8 cellular contexts compared by ENCODE assay signal in genomic region chr1:43582162-43582566, GRCh38. TPM values are rescaled to one million over a fixed set of nuclear protein-coding genes. Genes with fewer than 3 reads are reported as not detected.
A peak's percentile ranks its signal among the peaks of the same experiment; 100 is the strongest.
DNase-seq lines count a peak whose midpoint lies in the region; ATAC-seq and TF ChIP-seq lines count a peak whose summit lies in the region.

No MANE protein-coding gene starts in this region.

- DNase-seq in NCI-H2227 (lab: John Stamatoyannopoulos, UW; ENCODE audit: unreplicated experiment) = peak; percentile 24
- DNase-seq in NCI-H2227 treated with DMSO at 0.1 percent for 48 hours (lab: John Stamatoyannopoulos, UW) = no peak
- peak; percentile 39 for DNase-seq in brain pericyte (ENCODE audit: low read depth, low spot score)
- DNase-seq in myocyte (ENCODE audit: low read depth) = peak; percentile 95
- peak in 1 of 2 donors; percentile 91 for DNase-seq in vagina (ENCODE audit: extremely low spot score in 2 of 2)
- DNase-seq in OCI-LY7 (ENCODE audit: low spot score) = no peak

- H3K27ac ChIP-seq in vagina (peak overlapping the region; percentile 56), OCI-LY7 (ENCODE audit: low read depth, low read length, poor library complexity, severe bottlenecking) (no peak overlapping the region)

- no peaks in the 10 kb centered on the region for H3K27me3 ChIP-seq in vagina

- no peaks in the 10 kb centered on the region for H3K9me2 ChIP-seq in OCI-LY7 (ENCODE audit: insufficient read depth, low read length)

- no peak overlapping the region for H2AFZ ChIP-seq in OCI-LY7 (ENCODE audit: low read length)

- H3K36me3 ChIP-seq in vagina (peaks cover 0 to 7% of the 10 kb centered on the region in 2 donors), OCI-LY7 (ENCODE audit: insufficient read depth, low read length) (no peaks in the 10 kb centered on the region)

- no peak overlapping the region for H3K4me2 ChIP-seq in OCI-LY7 (ENCODE audit: low read length)

- no TSS peak for BruUV-seq in OCI-LY7 (replicated peaks; lab: Mats Ljungman, UMichigan)

- H3K4me3 ChIP-seq in vagina (no peak overlapping the region), OCI-LY7 (ENCODE audit: low read depth, low read length, poor library complexity, severe bottlenecking) (no peak overlapping the region)

- H3K9me3 ChIP-seq in vagina (no peaks in the 10 kb centered on the region), OCI-LY7 (ENCODE audit: low read length) (no peaks in the 10 kb centered on the region)

- ATAC-seq in HG03520 (IDR thresholded peaks at IDR 0.05; ENCODE audit: unreplicated experiment) = peak; percentile 79

- no peaks in the 10 kb centered on the region for H4K20me1 ChIP-seq in OCI-LY7 (ENCODE audit: insufficient read depth, low read length)

- TF ChIP-seq POLR2A in vagina (IDR thresholded peaks at IDR 0.05) = no peak

- intact Hi-C loops in vagina (cut with DNase I) (no loop called here), OCI-LY7 (cut with micrococcal nuclease; ENCODE audit: unreplicated experiment) (no loop called here)

- CTCF ChIA-PET in OCI-LY7 (lab: Charles Lee; ENCODE audit: unreplicated experiment) = no interaction called here

- no peak for TF ChIP-seq CTCF in vagina (IDR thresholded peaks at IDR 0.05)
- no peak for TF ChIP-seq CTCF in OCI-LY7 (conservative IDR thresholded peaks at IDR 0.05; ENCODE audit: low read length)

- POLR2A ChIA-PET in OCI-LY7 (lab: Charles Lee) = no interaction called here

- H3K4me1 ChIP-seq in vagina (peaks cover 45% of the 10 kb centered on the region), OCI-LY7 (ENCODE audit: insufficient read depth, low read length, poor library complexity, severe bottlenecking) (no peaks in the 10 kb centered on the region)

- no peaks in the 10 kb centered on the region for H3K79me2 ChIP-seq in OCI-LY7 (ENCODE audit: insufficient read depth, low read depth, low read length)

TF ChIP-seq in PFSK-1, 5 proteins besides CTCF, POLR2A, EP300 and RAD21:
- TF ChIP-seq POLR2AphosphoS5 (IDR thresholded peaks at IDR 0.05; ENCODE audit: low read depth, low read length) = 0 out of 2 replicates have a peak, but pooled peaks have one; percentile 27
- no peak for TF ChIP-seq TAF1 (IDR thresholded peaks at IDR 0.05; ENCODE audit: borderline replicate concordance, insufficient read depth, low read length)
- TF ChIP-seq FOXP2 (optimal IDR thresholded peaks at IDR 0.05; ENCODE audit: borderline replicate concordance, extremely low read depth, extremely low read length, insufficient read depth) = no peak
- no peak for TF ChIP-seq REST (IDR thresholded peaks at IDR 0.05; ENCODE audit: insufficient read depth in 1 of 2, low read depth in 2 of 2, low read length in 2 of 2)
- no peak for TF ChIP-seq SIN3A (IDR thresholded peaks at IDR 0.05; ENCODE audit: borderline replicate concordance, insufficient read depth, low read length)

RNA-seq across cellular contexts. Expression of gene PTPRF, which starts 51.5 kb away (rescaled TPM):
- 81.5 TPM for polyA plus RNA-seq in PFSK-1 (2012; ENCODE audit: insufficient read length, low read depth)
- 7.8 and 9.9 TPM in 2 replicates for total RNA-seq in myocyte
- polyA plus RNA-seq in myocyte (2012) = 91.9 TPM
- total RNA-seq in vagina = 139 TPM
- total RNA-seq in OCI-LY7 (2014; rRNA removed; shearing (Covaris generic)) = 0.06 TPM in 1 of 2 replicates, not detected in the other
- total RNA-seq in OCI-LY7 (2022) = 0.48 and 0.57 TPM in 2 replicates

Comparison
In these comparisons a context has a peak if more than half of its experiments do, and no peak if none do; other contexts are left out.
1. DNase-seq: peak in NCI-H2227 (single experiment), brain pericyte (single experiment) and myocyte (single experiment); none in NCI-H2227 treated with DMSO at 0.1 percent for 48 hours (single experiment) and OCI-LY7 (single experiment).
2. RNA of gene PTPRF, which starts 51.5 kb away (total RNA-seq): 139 TPM in vagina (single experiment); 7.8 to 9.9 TPM in myocyte and 0.06 to 0.57 TPM in OCI-LY7; every median in the first group is over 10 times any median in the second.